ENCODE assay signal across 1 cellular context in genomic region chr11:16193897-16194381, GRCh38.
TF ChIP-seq lines count a peak whose summit lies in the region.

No MANE protein-coding gene starts in this region.

TF ChIP-seq in K562, 482 proteins besides CTCF, POLR2A, EP300 and RAD21 (continued from another document):
- TF ChIP-seq, protein P1, sequence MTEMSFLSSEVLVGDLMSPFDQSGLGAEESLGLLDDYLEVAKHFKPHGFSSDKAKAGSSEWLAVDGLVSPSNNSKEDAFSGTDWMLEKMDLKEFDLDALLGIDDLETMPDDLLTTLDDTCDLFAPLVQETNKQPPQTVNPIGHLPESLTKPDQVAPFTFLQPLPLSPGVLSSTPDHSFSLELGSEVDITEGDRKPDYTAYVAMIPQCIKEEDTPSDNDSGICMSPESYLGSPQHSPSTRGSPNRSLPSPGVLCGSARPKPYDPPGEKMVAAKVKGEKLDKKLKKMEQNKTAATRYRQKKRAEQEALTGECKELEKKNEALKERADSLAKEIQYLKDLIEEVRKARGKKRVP (CRISPR knock-in tag; IDR thresholded peaks at IDR 0.05): peak; percentile 40; the same call in 1 of the 2 replicates
- TF ChIP-seq, protein P2, sequence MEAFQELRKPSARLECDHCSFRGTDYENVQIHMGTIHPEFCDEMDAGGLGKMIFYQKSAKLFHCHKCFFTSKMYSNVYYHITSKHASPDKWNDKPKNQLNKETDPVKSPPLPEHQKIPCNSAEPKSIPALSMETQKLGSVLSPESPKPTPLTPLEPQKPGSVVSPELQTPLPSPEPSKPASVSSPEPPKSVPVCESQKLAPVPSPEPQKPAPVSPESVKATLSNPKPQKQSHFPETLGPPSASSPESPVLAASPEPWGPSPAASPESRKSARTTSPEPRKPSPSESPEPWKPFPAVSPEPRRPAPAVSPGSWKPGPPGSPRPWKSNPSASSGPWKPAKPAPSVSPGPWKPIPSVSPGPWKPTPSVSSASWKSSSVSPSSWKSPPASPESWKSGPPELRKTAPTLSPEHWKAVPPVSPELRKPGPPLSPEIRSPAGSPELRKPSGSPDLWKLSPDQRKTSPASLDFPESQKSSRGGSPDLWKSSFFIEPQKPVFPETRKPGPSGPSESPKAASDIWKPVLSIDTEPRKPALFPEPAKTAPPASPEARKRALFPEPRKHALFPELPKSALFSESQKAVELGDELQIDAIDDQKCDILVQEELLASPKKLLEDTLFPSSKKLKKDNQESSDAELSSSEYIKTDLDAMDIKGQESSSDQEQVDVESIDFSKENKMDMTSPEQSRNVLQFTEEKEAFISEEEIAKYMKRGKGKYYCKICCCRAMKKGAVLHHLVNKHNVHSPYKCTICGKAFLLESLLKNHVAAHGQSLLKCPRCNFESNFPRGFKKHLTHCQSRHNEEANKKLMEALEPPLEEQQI (IDR thresholded peaks at IDR 0.05): peak; percentile 95
- no peak for TF ChIP-seq ZNF253 (CRISPR knock-in tag; conservative IDR thresholded peaks at IDR 0.05)
- TF ChIP-seq NFIC (IDR thresholded peaks at IDR 0.05): peak; percentile 59; the same call in 1 of the 2 replicates
- TF ChIP-seq FOXK2 (conservative IDR thresholded peaks at IDR 0.05 in 1 of 2, IDR thresholded peaks at IDR 0.05 in 1 of 2; ENCODE audit: low read depth in 2 of 2): peak; percentile 23 to 32; a peak in 1 of 4 replicates
- peak; percentile 35; the same call in 1 of the 2 replicates for TF ChIP-seq CEBPB (tag; IDR thresholded peaks at IDR 0.05)
- peak; percentile 81 for TF ChIP-seq MTA2 (IDR thresholded peaks at IDR 0.05; ENCODE audit: low read depth)
- peak; percentile 86 for TF ChIP-seq HDAC3 (IDR thresholded peaks at IDR 0.05; ENCODE audit: borderline replicate concordance, partially characterized antibody)
- peak; percentile 89 for TF ChIP-seq HDAC2 (IDR thresholded peaks at IDR 0.05)
- TF ChIP-seq TFAP4 (CRISPR knock-in tag; IDR thresholded peaks at IDR 0.05; ENCODE audit: borderline replicate concordance): peak; percentile 70; the same call in 1 of the 2 replicates
- peak; percentile 72; the same call in 1 of the 2 replicates for TF ChIP-seq HMBOX1 (IDR thresholded peaks at IDR 0.05)
- TF ChIP-seq MXI1 (IDR thresholded peaks at IDR 0.05; ENCODE audit: low read depth, low read length): no peak
- peak; percentile 22 for TF ChIP-seq MEIS2 (IDR thresholded peaks at IDR 0.05; ENCODE audit: partially characterized antibody)
- TF ChIP-seq ZNF384 (IDR thresholded peaks at IDR 0.05; ENCODE audit: low read depth, low read length): peak; percentile 68
- TF ChIP-seq MAFG (tag; conservative IDR thresholded peaks at IDR 0.05): no peak; the same call in 1 of the 2 replicates
- no peak for TF ChIP-seq HNRNPL (IDR thresholded peaks at IDR 0.05; ENCODE audit: low read depth, low read length)
- TF ChIP-seq MYNN (IDR thresholded peaks at IDR 0.05): 0 out of 2 replicates have a peak, but pooled peaks have one; percentile 28
- TF ChIP-seq MYNN (CRISPR knock-in tag; IDR thresholded peaks at IDR 0.05): no peak
- TF ChIP-seq RBM25 (IDR thresholded peaks at IDR 0.05; ENCODE audit: low read depth, low read length, severe bottlenecking): no peak
